In genomic region chr20:45814314-45814713, GRCh38 we compare ENCODE assay signal across 1 cellular context.
TF ChIP-seq lines count a peak whose summit lies in the region.

No MANE protein-coding gene starts in this region.

TF ChIP-seq in HepG2, 621 proteins besides CTCF, POLR2A, EP300 and RAD21:
- TF ChIP-seq FOXA3 (CRISPR knock-in tag; IDR thresholded peaks at IDR 0.05) (0 out of 2 replicates have a peak, but pooled peaks have one; percentile 17), TOE1 (CRISPR knock-in tag; IDR thresholded peaks at IDR 0.05) (no peak), SNAPC2 (CRISPR knock-in tag; IDR thresholded peaks at IDR 0.05) (0 out of 2 replicates have a peak, but pooled peaks have one; percentile 25), ZNF879 (CRISPR knock-in tag; IDR thresholded peaks at IDR 0.05) (no peak), ERF (CRISPR knock-in tag; IDR thresholded peaks at IDR 0.05) (no peak), ATF2 (CRISPR knock-in tag; IDR thresholded peaks at IDR 0.05) (no peak)
- TF ChIP-seq, protein P1, sequence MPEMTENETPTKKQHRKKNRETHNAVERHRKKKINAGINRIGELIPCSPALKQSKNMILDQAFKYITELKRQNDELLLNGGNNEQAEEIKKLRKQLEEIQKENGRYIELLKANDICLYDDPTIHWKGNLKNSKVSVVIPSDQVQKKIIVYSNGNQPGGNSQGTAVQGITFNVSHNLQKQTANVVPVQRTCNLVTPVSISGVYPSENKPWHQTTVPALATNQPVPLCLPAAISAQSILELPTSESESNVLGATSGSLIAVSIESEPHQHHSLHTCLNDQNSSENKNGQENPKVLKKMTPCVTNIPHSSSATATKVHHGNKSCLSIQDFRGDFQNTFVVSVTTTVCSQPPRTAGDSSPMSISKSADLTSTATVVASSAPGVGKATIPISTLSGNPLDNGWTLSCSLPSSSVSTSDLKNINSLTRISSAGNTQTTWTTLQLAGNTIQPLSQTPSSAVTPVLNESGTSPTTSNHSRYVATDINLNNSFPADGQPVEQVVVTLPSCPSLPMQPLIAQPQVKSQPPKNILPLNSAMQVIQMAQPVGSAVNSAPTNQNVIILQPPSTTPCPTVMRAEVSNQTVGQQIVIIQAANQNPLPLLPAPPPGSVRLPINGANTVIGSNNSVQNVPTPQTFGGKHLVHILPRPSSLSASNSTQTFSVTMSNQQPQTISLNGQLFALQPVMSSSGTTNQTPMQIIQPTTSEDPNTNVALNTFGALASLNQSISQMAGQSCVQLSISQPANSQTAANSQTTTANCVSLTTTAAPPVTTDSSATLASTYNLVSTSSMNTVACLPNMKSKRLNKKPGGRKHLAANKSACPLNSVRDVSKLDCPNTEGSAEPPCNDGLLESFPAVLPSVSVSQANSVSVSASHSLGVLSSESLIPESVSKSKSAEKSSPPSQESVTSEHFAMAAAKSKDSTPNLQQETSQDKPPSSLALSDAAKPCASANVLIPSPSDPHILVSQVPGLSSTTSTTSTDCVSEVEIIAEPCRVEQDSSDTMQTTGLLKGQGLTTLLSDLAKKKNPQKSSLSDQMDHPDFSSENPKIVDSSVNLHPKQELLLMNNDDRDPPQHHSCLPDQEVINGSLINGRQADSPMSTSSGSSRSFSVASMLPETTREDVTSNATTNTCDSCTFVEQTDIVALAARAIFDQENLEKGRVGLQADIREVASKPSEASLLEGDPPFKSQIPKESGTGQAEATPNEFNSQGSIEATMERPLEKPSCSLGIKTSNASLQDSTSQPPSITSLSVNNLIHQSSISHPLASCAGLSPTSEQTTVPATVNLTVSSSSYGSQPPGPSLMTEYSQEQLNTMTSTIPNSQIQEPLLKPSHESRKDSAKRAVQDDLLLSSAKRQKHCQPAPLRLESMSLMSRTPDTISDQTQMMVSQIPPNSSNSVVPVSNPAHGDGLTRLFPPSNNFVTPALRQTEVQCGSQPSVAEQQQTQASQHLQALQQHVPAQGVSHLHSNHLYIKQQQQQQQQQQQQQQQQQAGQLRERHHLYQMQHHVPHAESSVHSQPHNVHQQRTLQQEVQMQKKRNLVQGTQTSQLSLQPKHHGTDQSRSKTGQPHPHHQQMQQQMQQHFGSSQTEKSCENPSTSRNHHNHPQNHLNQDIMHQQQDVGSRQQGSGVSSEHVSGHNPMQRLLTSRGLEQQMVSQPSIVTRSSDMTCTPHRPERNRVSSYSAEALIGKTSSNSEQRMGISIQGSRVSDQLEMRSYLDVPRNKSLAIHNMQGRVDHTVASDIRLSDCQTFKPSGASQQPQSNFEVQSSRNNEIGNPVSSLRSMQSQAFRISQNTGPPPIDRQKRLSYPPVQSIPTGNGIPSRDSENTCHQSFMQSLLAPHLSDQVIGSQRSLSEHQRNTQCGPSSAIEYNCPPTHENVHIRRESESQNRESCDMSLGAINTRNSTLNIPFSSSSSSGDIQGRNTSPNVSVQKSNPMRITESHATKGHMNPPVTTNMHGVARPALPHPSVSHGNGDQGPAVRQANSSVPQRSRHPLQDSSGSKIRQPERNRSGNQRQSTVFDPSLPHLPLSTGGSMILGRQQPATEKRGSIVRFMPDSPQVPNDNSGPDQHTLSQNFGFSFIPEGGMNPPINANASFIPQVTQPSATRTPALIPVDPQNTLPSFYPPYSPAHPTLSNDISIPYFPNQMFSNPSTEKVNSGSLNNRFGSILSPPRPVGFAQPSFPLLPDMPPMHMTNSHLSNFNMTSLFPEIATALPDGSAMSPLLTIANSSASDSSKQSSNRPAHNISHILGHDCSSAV (CRISPR knock-in tag; IDR thresholded peaks at IDR 0.05; ENCODE audit: borderline replicate concordance) = no peak
- TF ChIP-seq, protein P2, sequence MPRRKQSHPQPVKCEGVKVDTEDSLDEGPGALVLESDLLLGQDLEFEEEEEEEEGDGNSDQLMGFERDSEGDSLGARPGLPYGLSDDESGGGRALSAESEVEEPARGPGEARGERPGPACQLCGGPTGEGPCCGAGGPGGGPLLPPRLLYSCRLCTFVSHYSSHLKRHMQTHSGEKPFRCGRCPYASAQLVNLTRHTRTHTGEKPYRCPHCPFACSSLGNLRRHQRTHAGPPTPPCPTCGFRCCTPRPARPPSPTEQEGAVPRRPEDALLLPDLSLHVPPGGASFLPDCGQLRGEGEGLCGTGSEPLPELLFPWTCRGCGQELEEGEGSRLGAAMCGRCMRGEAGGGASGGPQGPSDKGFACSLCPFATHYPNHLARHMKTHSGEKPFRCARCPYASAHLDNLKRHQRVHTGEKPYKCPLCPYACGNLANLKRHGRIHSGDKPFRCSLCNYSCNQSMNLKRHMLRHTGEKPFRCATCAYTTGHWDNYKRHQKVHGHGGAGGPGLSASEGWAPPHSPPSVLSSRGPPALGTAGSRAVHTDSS (CRISPR knock-in tag; conservative IDR thresholded peaks at IDR 0.05) = 0 out of 2 replicates have a peak, but pooled peaks have one; percentile 54
